Comparison of ENCODE assay signal across 8 cellular contexts in the genomic region with DNA sequence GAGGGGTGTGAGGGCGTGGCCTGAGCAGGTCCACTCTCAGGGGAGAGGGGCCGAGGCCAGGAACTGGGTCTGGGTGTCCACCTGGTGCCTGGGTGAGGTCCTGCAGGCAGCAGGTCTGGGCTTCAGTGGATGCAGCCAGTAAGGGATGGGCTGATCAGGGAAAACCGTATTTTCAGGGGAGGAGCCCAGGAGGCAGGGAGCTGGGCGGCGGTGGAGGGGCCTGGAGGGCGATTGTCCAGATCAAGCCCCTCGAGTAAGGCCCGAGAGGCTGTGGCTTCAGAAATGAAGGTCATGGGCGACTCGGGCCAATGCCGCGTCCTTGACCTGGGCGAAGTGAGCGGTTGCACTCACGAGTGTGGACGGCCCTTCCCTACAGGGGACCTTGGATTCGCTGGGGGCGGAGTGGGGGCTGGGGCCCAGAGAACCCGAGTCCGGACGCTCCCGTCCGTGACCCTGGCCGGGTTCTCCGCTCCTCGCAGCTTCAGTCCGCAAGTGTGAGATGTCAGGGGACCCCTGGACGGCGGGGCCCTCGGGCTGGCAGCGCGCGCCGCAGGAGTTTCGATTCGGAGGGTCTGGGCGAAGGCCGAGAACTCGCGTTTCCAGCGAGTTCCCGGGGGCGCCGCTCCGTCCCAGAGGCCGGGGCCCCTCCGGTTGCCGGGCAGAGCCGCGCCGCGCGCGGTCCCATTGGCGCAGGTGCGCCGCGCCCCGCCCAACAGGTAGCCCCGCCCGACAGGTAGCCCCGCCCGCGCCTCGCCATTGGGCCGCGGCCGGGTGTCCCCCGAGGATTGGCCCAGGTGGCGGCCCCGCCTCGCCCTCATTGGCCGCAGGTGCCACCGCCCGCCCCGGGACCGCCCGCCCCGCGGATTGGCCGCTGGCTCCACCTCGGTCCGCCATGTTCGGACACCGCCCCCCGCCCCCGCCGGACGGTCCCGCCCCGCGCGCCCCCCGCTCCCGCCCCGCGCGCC. TPM values are rescaled to one million over a fixed set of nuclear protein-coding genes. Genes with fewer than 3 reads are reported as not detected.
DNase-seq lines count a peak whose midpoint lies in the region; ATAC-seq, FAIRE-seq and TF ChIP-seq lines count a peak whose summit lies in the region.

A gene (plus strand): TSS at position 895 of the 965 bp plus-strand sequence. CDS start 220 bp downstream, outside the sequence.

- H3K27me3 ChIP-seq in bronchial epithelial cell (ENCODE audit: control insufficient read depth, insufficient read depth, low read length), result no peaks in the 10 kb centered on the region

- POLR2A ChIA-PET in AG04449 (lab: Yijun Ruan, JAX), result no interaction called here
- POLR2A ChIA-PET in WTC11 (lab: Charles Lee), result interaction anchor here (1.0 kb wide), 1 partner anchor 270 kb away, joined by 3 read pairs; no protein-coding TSS in a partner anchor

- ATAC-seq in GM19438 (IDR thresholded peaks at IDR 0.05; ENCODE audit: low read depth, unreplicated experiment) (peak; percentile 87), WTC11 (peak; percentile 66), GM19467 (IDR thresholded peaks at IDR 0.05; ENCODE audit: unreplicated experiment) (no peak)

- FAIRE-seq in bronchial epithelial cell (lab: Jason Lieb, UNC), result no peak

- peaks cover 9% of the 10 kb centered on the region; the same call in 1 of the 2 replicates for H3K27me3 Mint-ChIP-seq in WTC11 (ENCODE audit: low read depth)

- H3K36me3 Mint-ChIP-seq in WTC11, result no peaks in the 10 kb centered on the region

- peak within 1 kb of the TSS; percentile 85 for H3K4me3 Mint-ChIP-seq in WTC11

- TF ChIP-seq CTCF in AG04449 (IDR thresholded peaks at IDR 0.05; ENCODE audit: insufficient read depth, low read length, missing control alignments) (peak; percentile 7), WTC11 (IDR thresholded peaks at IDR 0.05) (no peak), bronchial epithelial cell (IDR thresholded peaks at IDR 0.05; ENCODE audit: insufficient read depth, low read length, severe bottlenecking) (peak; percentile 69)

- H3K4me3 ChIP-seq in AG04449 (ENCODE audit: low read depth, low read length) (peak within 1 kb of the TSS; percentile 15), bronchial epithelial cell (ENCODE audit: low read depth, low read length) (peak within 1 kb of the TSS; percentile 93)

- H3K9me3 Mint-ChIP-seq in WTC11, result no peaks in the 10 kb centered on the region

- CTCF ChIA-PET in AG04449 (lab: Yijun Ruan, JAX) (no interaction called here), WTC11 (lab: Charles Lee) (interaction anchor here (0.6 to 12.0 kb wide), 22 partner anchors 8 to 201 kb away, joined by 3 to 312 read pairs (median 3); a partner anchor contains a TSS)

- H3K27ac Mint-ChIP-seq in WTC11, result peak within 1 kb of the TSS; percentile 99

- DNase-seq in AG04449 (ENCODE audit: low read depth, low spot score) (no peak), NCI-H146 (lab: John Stamatoyannopoulos, UW) (peak; percentile 85), WTC11 (ENCODE audit: low spot score) (peak; percentile 98), bronchial epithelial cell (ENCODE audit: low read depth) (peak; percentile 73), kidney tubule cell (ENCODE audit: low spot score) (peak; percentile 96)
- peak; percentile 95 for DNase-seq in stimulated activated CD4-positive, alpha-beta T cell treated with anti-CD3 and anti-CD28 coated beads, Interleukin-4, amount 100 ng/mL, for 1 hour

- no peaks in the 10 kb centered on the region for H3K36me3 ChIP-seq in bronchial epithelial cell (ENCODE audit: control insufficient read depth, insufficient read depth, low read length)

- H3K4me1 Mint-ChIP-seq in WTC11, result peaks cover 26% of the 10 kb centered on the region

TF ChIP-seq in WTC11, 78 proteins besides CTCF, POLR2A, EP300 and RAD21 (continues in another document):
- no peak for TF ChIP-seq NR1H2 (CRISPR knock-in tag; IDR thresholded peaks at IDR 0.05)
- TF ChIP-seq SOX15 (CRISPR knock-in tag; IDR thresholded peaks at IDR 0.05), result no peak
- TF ChIP-seq, protein P1, sequence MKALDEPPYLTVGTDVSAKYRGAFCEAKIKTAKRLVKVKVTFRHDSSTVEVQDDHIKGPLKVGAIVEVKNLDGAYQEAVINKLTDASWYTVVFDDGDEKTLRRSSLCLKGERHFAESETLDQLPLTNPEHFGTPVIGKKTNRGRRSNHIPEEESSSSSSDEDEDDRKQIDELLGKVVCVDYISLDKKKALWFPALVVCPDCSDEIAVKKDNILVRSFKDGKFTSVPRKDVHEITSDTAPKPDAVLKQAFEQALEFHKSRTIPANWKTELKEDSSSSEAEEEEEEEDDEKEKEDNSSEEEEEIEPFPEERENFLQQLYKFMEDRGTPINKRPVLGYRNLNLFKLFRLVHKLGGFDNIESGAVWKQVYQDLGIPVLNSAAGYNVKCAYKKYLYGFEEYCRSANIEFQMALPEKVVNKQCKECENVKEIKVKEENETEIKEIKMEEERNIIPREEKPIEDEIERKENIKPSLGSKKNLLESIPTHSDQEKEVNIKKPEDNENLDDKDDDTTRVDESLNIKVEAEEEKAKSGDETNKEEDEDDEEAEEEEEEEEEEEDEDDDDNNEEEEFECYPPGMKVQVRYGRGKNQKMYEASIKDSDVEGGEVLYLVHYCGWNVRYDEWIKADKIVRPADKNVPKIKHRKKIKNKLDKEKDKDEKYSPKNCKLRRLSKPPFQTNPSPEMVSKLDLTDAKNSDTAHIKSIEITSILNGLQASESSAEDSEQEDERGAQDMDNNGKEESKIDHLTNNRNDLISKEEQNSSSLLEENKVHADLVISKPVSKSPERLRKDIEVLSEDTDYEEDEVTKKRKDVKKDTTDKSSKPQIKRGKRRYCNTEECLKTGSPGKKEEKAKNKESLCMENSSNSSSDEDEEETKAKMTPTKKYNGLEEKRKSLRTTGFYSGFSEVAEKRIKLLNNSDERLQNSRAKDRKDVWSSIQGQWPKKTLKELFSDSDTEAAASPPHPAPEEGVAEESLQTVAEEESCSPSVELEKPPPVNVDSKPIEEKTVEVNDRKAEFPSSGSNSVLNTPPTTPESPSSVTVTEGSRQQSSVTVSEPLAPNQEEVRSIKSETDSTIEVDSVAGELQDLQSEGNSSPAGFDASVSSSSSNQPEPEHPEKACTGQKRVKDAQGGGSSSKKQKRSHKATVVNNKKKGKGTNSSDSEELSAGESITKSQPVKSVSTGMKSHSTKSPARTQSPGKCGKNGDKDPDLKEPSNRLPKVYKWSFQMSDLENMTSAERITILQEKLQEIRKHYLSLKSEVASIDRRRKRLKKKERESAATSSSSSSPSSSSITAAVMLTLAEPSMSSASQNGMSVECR (CRISPR knock-in tag; IDR thresholded peaks at IDR 0.05; ENCODE audit: borderline replicate concordance), result peak; percentile 24; the same call in 1 of the 2 replicates
- TF ChIP-seq, protein P2, sequence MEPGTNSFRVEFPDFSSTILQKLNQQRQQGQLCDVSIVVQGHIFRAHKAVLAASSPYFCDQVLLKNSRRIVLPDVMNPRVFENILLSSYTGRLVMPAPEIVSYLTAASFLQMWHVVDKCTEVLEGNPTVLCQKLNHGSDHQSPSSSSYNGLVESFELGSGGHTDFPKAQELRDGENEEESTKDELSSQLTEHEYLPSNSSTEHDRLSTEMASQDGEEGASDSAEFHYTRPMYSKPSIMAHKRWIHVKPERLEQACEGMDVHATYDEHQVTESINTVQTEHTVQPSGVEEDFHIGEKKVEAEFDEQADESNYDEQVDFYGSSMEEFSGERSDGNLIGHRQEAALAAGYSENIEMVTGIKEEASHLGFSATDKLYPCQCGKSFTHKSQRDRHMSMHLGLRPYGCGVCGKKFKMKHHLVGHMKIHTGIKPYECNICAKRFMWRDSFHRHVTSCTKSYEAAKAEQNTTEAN (CRISPR knock-in tag; IDR thresholded peaks at IDR 0.05), result peak; percentile 83
- no peak for TF ChIP-seq IRF2 (CRISPR knock-in tag; IDR thresholded peaks at IDR 0.05; ENCODE audit: borderline replicate concordance, low read depth)
- TF ChIP-seq RELA (CRISPR knock-in tag; IDR thresholded peaks at IDR 0.05; ENCODE audit: borderline replicate concordance), result no peak
- TF ChIP-seq CBFB (CRISPR knock-in tag; IDR thresholded peaks at IDR 0.05; ENCODE audit: low read depth), result no peak
- peak; percentile 53; the same call in 1 of the 2 replicates for TF ChIP-seq ZNF423 (CRISPR knock-in tag; IDR thresholded peaks at IDR 0.05)
- TF ChIP-seq, protein P3, sequence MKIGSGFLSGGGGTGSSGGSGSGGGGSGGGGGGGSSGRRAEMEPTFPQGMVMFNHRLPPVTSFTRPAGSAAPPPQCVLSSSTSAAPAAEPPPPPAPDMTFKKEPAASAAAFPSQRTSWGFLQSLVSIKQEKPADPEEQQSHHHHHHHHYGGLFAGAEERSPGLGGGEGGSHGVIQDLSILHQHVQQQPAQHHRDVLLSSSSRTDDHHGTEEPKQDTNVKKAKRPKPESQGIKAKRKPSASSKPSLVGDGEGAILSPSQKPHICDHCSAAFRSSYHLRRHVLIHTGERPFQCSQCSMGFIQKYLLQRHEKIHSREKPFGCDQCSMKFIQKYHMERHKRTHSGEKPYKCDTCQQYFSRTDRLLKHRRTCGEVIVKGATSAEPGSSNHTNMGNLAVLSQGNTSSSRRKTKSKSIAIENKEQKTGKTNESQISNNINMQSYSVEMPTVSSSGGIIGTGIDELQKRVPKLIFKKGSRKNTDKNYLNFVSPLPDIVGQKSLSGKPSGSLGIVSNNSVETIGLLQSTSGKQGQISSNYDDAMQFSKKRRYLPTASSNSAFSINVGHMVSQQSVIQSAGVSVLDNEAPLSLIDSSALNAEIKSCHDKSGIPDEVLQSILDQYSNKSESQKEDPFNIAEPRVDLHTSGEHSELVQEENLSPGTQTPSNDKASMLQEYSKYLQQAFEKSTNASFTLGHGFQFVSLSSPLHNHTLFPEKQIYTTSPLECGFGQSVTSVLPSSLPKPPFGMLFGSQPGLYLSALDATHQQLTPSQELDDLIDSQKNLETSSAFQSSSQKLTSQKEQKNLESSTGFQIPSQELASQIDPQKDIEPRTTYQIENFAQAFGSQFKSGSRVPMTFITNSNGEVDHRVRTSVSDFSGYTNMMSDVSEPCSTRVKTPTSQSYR (CRISPR knock-in tag; IDR thresholded peaks at IDR 0.05), result no peak

RNA-seq across cellular contexts. Expression of the gene that starts here (rescaled TPM):
- 51.9 to 52.9 TPM (median 52.5 TPM) in 3 replicates for total RNA-seq in WTC11 (2021)
- 34.6 and 38.4 TPM in 2 replicates for total RNA-seq in bronchial epithelial cell
